9 cellular contexts compared by ENCODE assay signal in the genomic region with DNA sequence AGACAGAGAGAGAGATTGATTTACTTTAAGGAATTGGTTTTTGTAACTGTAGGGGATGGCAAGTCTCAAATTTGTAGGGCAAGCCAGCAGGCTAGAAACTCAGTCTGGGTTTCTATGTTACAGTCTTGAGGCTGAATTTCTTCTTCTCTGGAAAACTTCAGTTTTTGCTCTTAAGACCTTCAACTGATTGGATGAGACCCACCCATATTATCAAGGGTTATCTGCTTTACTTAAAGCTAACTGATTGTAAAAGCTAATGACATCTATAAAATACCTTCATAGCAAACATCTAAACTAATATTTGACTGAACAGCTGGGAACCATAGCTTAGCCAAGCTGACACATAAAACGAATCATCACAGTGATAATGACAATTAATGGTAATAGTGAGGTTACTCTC. TPM values are rescaled to one million over a fixed set of nuclear protein-coding genes. Genes with fewer than 3 reads are reported as not detected.
"Had no signal": no experiment of that assay in that cellular context is flagged by ENCODE, and none has a peak within 500 bp of the region (broad histone marks: within the 10 kb centered on the region; RNA-seq: fewer than 3 reads in every experiment).

No MANE protein-coding gene starts in this region.

- FAIRE-seq: HepG2 had no signal

- H3K27ac ChIP-seq: GM23248, HL-60 had no signal

- H2AFZ ChIP-seq: GM23248 had no signal

- ATAC-seq: HCT116, HepG2 had no signal

- H3K36me3 ChIP-seq: HAP-1 had no signal

- DNase-seq: GM23248, GOT3, H7, KG1 had no signal

- H3K4me3 ChIP-seq: GM23248, HAP-1 had no signal

- H3K9ac ChIP-seq: GM23248 had no signal

RNA-seq across cellular contexts. Expression of gene SLC35F1, which starts 22.4 kb away (rescaled TPM):
- total RNA-seq: GM23248, HepG2 had no signal
- polyA plus RNA-seq: GM23248, IgD-negative memory B cell had no signal
